ENCODE assay signal across 1 cellular context in the genomic region with DNA sequence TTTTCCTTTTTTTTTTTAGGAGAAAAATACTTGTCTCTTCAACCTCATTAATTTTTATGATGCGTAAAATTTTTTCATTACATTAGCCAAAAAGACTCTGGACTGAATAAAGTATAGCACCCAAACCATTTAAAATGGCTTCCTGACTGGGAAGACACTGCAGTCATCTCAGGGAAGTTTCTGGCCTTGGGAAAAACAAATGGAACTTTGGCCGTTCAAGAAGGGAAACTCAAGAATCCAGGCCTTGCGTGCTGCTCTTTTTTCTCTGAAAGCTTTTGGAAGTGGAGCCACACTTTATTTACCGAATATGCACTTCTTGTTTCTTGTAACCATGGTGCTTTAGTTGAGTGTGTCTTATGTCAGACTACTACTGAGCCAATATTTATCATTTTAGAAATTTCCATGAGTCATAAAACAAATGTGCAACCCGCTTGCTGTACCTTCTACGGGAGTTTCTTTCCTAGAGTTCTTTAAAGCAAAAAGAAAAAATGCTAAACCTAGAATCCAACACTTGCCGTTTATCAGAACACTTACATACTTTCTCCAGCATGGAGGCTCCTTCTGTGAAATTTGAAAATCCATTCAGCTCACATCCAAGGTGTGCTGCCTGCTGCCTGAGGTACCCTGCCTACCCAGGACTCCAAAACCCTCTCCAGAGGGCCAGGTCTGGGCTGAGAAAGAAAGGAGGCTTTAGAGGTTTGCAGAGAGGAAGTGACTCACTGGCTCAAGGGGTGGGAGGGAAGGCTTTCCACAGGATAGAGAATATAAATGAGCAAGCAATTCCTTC.
TF ChIP-seq lines count a peak whose summit lies in the region.

No MANE protein-coding gene starts in this region.

TF ChIP-seq in HepG2, 621 proteins besides CTCF, POLR2A, EP300 and RAD21 (continues in another document):
- TF ChIP-seq MXI1 (IDR thresholded peaks at IDR 0.05; ENCODE audit: borderline replicate concordance, low read depth, low read length) (0 out of 3 replicates have a peak, but pooled peaks have one; percentile 17), HES4 (CRISPR knock-in tag; IDR thresholded peaks at IDR 0.05; ENCODE audit: borderline replicate concordance) (no peak), FOSL1 (CRISPR knock-in tag; IDR thresholded peaks at IDR 0.05; ENCODE audit: borderline replicate concordance) (peak; percentile 40; the same call in 1 of the 2 replicates), GABPB1 (CRISPR knock-in tag; IDR thresholded peaks at IDR 0.05) (peak; percentile 32; the same call in 1 of the 2 replicates), CBX1 (IDR thresholded peaks at IDR 0.05; ENCODE audit: low read depth) (no peak), POLR2G (IDR thresholded peaks at IDR 0.05; ENCODE audit: low read depth, low read length) (peak; percentile 70), GATAD2A (CRISPR knock-in tag; IDR thresholded peaks at IDR 0.05) (peak; percentile 43), KAT8 (CRISPR knock-in tag; IDR thresholded peaks at IDR 0.05) (peak; percentile 14; the same call in 1 of the 2 replicates), MAFK (conservative IDR thresholded peaks at IDR 0.05 in 1 of 2, IDR thresholded peaks at IDR 0.05 in 1 of 2; ENCODE audit: low read length in 2 of 2) (peak; percentile 37 to 47; a peak in 3 of 4 replicates), BCL6 (CRISPR knock-in tag; IDR thresholded peaks at IDR 0.05) (0 out of 2 replicates have a peak, but pooled peaks have one; percentile 37), GABPA (IDR thresholded peaks at IDR 0.05; ENCODE audit: low read depth, low read length) (no peak), GABPA (CRISPR knock-in tag; IDR thresholded peaks at IDR 0.05; ENCODE audit: low read depth) (0 out of 2 replicates have a peak, but pooled peaks have one; percentile 23), ZNF614 (CRISPR knock-in tag; IDR thresholded peaks at IDR 0.05; ENCODE audit: borderline replicate concordance) (0 out of 2 replicates have a peak, but pooled peaks have one; percentile 25), FOXA1 (IDR thresholded peaks at IDR 0.05) (no peak), FOXA1 (CRISPR knock-in tag; IDR thresholded peaks at IDR 0.05) (peak; percentile 37; the same call in 1 of the 2 replicates), RFX1 (IDR thresholded peaks at IDR 0.05) (peak; percentile 51; the same call in 1 of the 2 replicates), ZNF44 (CRISPR knock-in tag; IDR thresholded peaks at IDR 0.05) (no peak), DNMT3B (CRISPR knock-in tag; conservative IDR thresholded peaks at IDR 0.05) (0 out of 2 replicates have a peak, but pooled peaks have one; percentile 80), RFX3 (CRISPR knock-in tag; IDR thresholded peaks at IDR 0.05) (peak; percentile 58; the same call in 1 of the 2 replicates), NKX3-1 (CRISPR knock-in tag; IDR thresholded peaks at IDR 0.05) (no peak), TBL1XR1 (IDR thresholded peaks at IDR 0.05; ENCODE audit: borderline replicate concordance, low read length, partially characterized antibody) (peak; percentile 62), KDM2A (CRISPR knock-in tag; IDR thresholded peaks at IDR 0.05; ENCODE audit: borderline replicate concordance, low read depth) (peak; percentile 51; the same call in 1 of the 2 replicates), FOXA3 (CRISPR knock-in tag; IDR thresholded peaks at IDR 0.05) (peak; percentile 48), ZNF7 (CRISPR knock-in tag; IDR thresholded peaks at IDR 0.05) (0 out of 2 replicates have a peak, but pooled peaks have one; percentile 56), RBFOX2 (IDR thresholded peaks at IDR 0.05; ENCODE audit: low read depth, low read length) (peak; percentile 52), ZNF33A (CRISPR knock-in tag; IDR thresholded peaks at IDR 0.05; ENCODE audit: borderline replicate concordance) (no peak), CREB1 (IDR thresholded peaks at IDR 0.05) (0 out of 2 replicates have a peak, but pooled peaks have one; percentile 3), CREB1 (CRISPR knock-in tag; IDR thresholded peaks at IDR 0.05) (no peak), POGZ (CRISPR knock-in tag; IDR thresholded peaks at IDR 0.05) (no peak), FOXK1 (CRISPR knock-in tag; IDR thresholded peaks at IDR 0.05; ENCODE audit: borderline replicate concordance, low read depth) (0 out of 2 replicates have a peak, but pooled peaks have one; percentile 12), XRCC5 (optimal IDR thresholded peaks at IDR 0.05; ENCODE audit: low read length) (peak; percentile 51), MAFF (IDR thresholded peaks at IDR 0.05; ENCODE audit: low read depth, low read length) (peak; percentile 62), SMARCE1 (IDR thresholded peaks at IDR 0.05; ENCODE audit: borderline replicate concordance) (0 out of 2 replicates have a peak, but pooled peaks have one; percentile 3)
- TF ChIP-seq, protein P1, sequence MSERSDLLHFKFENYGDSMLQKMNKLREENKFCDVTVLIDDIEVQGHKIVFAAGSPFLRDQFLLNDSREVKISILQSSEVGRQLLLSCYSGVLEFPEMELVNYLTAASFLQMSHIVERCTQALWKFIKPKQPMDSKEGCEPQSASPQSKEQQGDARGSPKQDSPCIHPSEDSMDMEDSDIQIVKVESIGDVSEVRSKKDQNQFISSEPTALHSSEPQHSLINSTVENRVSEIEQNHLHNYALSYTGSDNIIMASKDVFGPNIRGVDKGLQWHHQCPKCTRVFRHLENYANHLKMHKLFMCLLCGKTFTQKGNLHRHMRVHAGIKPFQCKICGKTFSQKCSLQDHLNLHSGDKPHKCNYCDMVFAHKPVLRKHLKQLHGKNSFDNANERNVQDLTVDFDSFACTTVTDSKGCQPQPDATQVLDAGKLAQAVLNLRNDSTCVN (CRISPR knock-in tag; IDR thresholded peaks at IDR 0.05; ENCODE audit: borderline replicate concordance): 0 out of 2 replicates have a peak, but pooled peaks have one; percentile 64
- TF ChIP-seq, protein P2, sequence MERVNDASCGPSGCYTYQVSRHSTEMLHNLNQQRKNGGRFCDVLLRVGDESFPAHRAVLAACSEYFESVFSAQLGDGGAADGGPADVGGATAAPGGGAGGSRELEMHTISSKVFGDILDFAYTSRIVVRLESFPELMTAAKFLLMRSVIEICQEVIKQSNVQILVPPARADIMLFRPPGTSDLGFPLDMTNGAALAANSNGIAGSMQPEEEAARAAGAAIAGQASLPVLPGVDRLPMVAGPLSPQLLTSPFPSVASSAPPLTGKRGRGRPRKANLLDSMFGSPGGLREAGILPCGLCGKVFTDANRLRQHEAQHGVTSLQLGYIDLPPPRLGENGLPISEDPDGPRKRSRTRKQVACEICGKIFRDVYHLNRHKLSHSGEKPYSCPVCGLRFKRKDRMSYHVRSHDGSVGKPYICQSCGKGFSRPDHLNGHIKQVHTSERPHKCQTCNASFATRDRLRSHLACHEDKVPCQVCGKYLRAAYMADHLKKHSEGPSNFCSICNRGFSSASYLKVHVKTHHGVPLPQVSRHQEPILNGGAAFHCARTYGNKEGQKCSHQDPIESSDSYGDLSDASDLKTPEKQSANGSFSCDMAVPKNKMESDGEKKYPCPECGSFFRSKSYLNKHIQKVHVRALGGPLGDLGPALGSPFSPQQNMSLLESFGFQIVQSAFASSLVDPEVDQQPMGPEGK (CRISPR knock-in tag; IDR thresholded peaks at IDR 0.05): 0 out of 2 replicates have a peak, but pooled peaks have one; percentile 15
- TF ChIP-seq, protein P3, sequence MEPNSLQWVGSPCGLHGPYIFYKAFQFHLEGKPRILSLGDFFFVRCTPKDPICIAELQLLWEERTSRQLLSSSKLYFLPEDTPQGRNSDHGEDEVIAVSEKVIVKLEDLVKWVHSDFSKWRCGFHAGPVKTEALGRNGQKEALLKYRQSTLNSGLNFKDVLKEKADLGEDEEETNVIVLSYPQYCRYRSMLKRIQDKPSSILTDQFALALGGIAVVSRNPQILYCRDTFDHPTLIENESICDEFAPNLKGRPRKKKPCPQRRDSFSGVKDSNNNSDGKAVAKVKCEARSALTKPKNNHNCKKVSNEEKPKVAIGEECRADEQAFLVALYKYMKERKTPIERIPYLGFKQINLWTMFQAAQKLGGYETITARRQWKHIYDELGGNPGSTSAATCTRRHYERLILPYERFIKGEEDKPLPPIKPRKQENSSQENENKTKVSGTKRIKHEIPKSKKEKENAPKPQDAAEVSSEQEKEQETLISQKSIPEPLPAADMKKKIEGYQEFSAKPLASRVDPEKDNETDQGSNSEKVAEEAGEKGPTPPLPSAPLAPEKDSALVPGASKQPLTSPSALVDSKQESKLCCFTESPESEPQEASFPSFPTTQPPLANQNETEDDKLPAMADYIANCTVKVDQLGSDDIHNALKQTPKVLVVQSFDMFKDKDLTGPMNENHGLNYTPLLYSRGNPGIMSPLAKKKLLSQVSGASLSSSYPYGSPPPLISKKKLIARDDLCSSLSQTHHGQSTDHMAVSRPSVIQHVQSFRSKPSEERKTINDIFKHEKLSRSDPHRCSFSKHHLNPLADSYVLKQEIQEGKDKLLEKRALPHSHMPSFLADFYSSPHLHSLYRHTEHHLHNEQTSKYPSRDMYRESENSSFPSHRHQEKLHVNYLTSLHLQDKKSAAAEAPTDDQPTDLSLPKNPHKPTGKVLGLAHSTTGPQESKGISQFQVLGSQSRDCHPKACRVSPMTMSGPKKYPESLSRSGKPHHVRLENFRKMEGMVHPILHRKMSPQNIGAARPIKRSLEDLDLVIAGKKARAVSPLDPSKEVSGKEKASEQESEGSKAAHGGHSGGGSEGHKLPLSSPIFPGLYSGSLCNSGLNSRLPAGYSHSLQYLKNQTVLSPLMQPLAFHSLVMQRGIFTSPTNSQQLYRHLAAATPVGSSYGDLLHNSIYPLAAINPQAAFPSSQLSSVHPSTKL (CRISPR knock-in tag; IDR thresholded peaks at IDR 0.05): peak; percentile 49
- TF ChIP-seq, protein P4, sequence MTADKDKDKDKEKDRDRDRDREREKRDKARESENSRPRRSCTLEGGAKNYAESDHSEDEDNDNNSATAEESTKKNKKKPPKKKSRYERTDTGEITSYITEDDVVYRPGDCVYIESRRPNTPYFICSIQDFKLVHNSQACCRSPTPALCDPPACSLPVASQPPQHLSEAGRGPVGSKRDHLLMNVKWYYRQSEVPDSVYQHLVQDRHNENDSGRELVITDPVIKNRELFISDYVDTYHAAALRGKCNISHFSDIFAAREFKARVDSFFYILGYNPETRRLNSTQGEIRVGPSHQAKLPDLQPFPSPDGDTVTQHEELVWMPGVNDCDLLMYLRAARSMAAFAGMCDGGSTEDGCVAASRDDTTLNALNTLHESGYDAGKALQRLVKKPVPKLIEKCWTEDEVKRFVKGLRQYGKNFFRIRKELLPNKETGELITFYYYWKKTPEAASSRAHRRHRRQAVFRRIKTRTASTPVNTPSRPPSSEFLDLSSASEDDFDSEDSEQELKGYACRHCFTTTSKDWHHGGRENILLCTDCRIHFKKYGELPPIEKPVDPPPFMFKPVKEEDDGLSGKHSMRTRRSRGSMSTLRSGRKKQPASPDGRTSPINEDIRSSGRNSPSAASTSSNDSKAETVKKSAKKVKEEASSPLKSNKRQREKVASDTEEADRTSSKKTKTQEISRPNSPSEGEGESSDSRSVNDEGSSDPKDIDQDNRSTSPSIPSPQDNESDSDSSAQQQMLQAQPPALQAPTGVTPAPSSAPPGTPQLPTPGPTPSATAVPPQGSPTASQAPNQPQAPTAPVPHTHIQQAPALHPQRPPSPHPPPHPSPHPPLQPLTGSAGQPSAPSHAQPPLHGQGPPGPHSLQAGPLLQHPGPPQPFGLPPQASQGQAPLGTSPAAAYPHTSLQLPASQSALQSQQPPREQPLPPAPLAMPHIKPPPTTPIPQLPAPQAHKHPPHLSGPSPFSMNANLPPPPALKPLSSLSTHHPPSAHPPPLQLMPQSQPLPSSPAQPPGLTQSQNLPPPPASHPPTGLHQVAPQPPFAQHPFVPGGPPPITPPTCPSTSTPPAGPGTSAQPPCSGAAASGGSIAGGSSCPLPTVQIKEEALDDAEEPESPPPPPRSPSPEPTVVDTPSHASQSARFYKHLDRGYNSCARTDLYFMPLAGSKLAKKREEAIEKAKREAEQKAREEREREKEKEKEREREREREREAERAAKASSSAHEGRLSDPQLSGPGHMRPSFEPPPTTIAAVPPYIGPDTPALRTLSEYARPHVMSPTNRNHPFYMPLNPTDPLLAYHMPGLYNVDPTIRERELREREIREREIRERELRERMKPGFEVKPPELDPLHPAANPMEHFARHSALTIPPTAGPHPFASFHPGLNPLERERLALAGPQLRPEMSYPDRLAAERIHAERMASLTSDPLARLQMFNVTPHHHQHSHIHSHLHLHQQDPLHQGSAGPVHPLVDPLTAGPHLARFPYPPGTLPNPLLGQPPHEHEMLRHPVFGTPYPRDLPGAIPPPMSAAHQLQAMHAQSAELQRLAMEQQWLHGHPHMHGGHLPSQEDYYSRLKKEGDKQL (CRISPR knock-in tag; IDR thresholded peaks at IDR 0.05; ENCODE audit: low read depth): peak; percentile 42; the same call in 1 of the 2 replicates
- TF ChIP-seq, protein P5, sequence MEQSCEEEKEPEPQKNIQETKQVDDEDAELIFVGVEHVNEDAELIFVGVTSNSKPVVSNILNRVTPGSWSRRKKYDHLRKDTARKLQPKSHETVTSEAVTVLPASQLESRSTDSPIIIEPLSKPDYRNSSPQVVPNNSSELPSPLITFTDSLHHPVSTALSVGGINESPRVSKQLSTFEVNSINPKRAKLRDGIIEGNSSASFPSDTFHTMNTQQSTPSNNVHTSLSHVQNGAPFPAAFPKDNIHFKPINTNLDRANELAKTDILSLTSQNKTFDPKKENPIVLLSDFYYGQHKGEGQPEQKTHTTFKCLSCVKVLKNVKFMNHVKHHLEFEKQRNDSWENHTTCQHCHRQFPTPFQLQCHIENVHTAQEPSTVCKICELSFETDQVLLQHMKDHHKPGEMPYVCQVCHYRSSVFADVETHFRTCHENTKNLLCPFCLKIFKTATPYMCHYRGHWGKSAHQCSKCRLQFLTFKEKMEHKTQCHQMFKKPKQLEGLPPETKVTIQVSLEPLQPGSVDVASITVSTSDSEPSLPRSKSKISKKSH (CRISPR knock-in tag; IDR thresholded peaks at IDR 0.05; ENCODE audit: borderline replicate concordance): no peak
- TF ChIP-seq, protein P6, sequence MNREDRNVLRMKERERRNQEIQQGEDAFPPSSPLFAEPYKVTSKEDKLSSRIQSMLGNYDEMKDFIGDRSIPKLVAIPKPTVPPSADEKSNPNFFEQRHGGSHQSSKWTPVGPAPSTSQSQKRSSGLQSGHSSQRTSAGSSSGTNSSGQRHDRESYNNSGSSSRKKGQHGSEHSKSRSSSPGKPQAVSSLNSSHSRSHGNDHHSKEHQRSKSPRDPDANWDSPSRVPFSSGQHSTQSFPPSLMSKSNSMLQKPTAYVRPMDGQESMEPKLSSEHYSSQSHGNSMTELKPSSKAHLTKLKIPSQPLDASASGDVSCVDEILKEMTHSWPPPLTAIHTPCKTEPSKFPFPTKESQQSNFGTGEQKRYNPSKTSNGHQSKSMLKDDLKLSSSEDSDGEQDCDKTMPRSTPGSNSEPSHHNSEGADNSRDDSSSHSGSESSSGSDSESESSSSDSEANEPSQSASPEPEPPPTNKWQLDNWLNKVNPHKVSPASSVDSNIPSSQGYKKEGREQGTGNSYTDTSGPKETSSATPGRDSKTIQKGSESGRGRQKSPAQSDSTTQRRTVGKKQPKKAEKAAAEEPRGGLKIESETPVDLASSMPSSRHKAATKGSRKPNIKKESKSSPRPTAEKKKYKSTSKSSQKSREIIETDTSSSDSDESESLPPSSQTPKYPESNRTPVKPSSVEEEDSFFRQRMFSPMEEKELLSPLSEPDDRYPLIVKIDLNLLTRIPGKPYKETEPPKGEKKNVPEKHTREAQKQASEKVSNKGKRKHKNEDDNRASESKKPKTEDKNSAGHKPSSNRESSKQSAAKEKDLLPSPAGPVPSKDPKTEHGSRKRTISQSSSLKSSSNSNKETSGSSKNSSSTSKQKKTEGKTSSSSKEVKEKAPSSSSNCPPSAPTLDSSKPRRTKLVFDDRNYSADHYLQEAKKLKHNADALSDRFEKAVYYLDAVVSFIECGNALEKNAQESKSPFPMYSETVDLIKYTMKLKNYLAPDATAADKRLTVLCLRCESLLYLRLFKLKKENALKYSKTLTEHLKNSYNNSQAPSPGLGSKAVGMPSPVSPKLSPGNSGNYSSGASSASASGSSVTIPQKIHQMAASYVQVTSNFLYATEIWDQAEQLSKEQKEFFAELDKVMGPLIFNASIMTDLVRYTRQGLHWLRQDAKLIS (CRISPR knock-in tag; IDR thresholded peaks at IDR 0.05): no peak
